ENCODE assay signal across 19 cellular contexts in genomic region chr10:131829156-131829930, GRCh38.
DNase-seq lines count a peak whose midpoint lies in the region; ATAC-seq, FAIRE-seq and TF ChIP-seq lines count a peak whose summit lies in the region.
"Had no signal": no experiment of that assay in that cellular context is flagged by ENCODE, and none has a peak within 500 bp of the region (broad histone marks: within the 10 kb centered on the region; RNA-seq: fewer than 3 reads in every experiment).

No MANE protein-coding gene starts in this region.

- H3K36me3 ChIP-seq in right lobe of liver (no peaks in the 10 kb centered on the region), HepG2 (replicated peaks in 1 of 2; ENCODE audit: control insufficient read depth in 1 of 2, insufficient read depth in 2 of 2, low read length in 2 of 2) (no peaks in the 10 kb centered on the region), lower lobe of right lung (no peaks in the 10 kb centered on the region), spleen (no peaks in the 10 kb centered on the region)

- no peak overlapping the region for H3K4me3 ChIP-seq in right lobe of liver
- no peak overlapping the region for H3K4me3 ChIP-seq in HepG2 (replicated peaks in 1 of 3; ENCODE audit: insufficient read depth in 1 of 3, low read depth in 2 of 3, low read length in 3 of 3)
- H3K4me3 ChIP-seq in lower lobe of right lung, result no peak overlapping the region
- H3K4me3 ChIP-seq in spleen, result no peak overlapping the region

- POLR2A ChIA-PET in HepG2 (lab: Yijun Ruan, JAX), result no interaction called here

- H3K9me3 ChIP-seq in right lobe of liver (no peaks in the 10 kb centered on the region), HepG2 (ENCODE audit: low read length) (no peaks in the 10 kb centered on the region), lower lobe of right lung (no peaks in the 10 kb centered on the region), spleen (peaks cover 0 to 13% (median 1%) of the 10 kb centered on the region in 8 donors)

- no peak overlapping the region for H3K9ac ChIP-seq in HepG2 (ENCODE audit: insufficient read depth, low read depth, low read length)

- no peaks in the 10 kb centered on the region for H4K20me1 ChIP-seq in HepG2 (ENCODE audit: insufficient read depth, low read length)

- no peak for TF ChIP-seq EP300 in HepG2 (IDR thresholded peaks at IDR 0.05; ENCODE audit: low read depth in 2 of 2, low read length in 2 of 2)
- no peak for TF ChIP-seq EP300 in HepG2 (CRISPR knock-in tag; IDR thresholded peaks at IDR 0.05; ENCODE audit: borderline replicate concordance)

- no peak for TF ChIP-seq POLR2A in right lobe of liver (IDR thresholded peaks at IDR 0.05)
- TF ChIP-seq POLR2A in HepG2 (IDR thresholded peaks at IDR 0.05; ENCODE audit: insufficient read depth in 1 of 2, low read depth in 2 of 2, low read length in 2 of 2), result no peak
- TF ChIP-seq POLR2A in spleen (IDR thresholded peaks at IDR 0.05), result no peak

- no peaks in the 10 kb centered on the region for H3K79me2 ChIP-seq in HepG2 (ENCODE audit: insufficient read depth, low read length)

- DNase-seq in right lobe of liver (peak; percentile 14 to 33 (median 27)), HepG2 (ENCODE audit: low spot score) (no peak), lower lobe of right lung (peak; percentile 34), spleen (peak; percentile 58), pons (ENCODE audit: low spot score) (no peak), SIG-M5 treated with dmso at 0.1 percent for 504 hours (lab: John Stamatoyannopoulos, UW; ENCODE audit: unreplicated experiment) (no peak), NCI-H510A (lab: John Stamatoyannopoulos, UW) (no peak)
- DNase-seq: Karpas-422; MV-4-11; NCI-H1105 treated with DMSO at 0.1 percent for 48 hours; NCI-H2029 treated with DMSO at 0.1 percent for 48 hours; NCI-H226; NCI-H524; NCI-H774; NK-92 treated with Interleukin-12 subunit alpha and Interleukin-12 subunit beta, amount 100 ng/mL, for 24 hours had no signal

- no peak overlapping the region for H3K27ac ChIP-seq in right lobe of liver
- H3K27ac ChIP-seq in HepG2 (ENCODE audit: extremely low read length, insufficient read depth, low read length), result no peak overlapping the region
- H3K27ac ChIP-seq in lower lobe of right lung, result no peak overlapping the region
- no peak overlapping the region for H3K27ac ChIP-seq in spleen
- H3K27ac ChIP-seq: C4-2B had no signal

- no peak overlapping the region for H2AFZ ChIP-seq in HepG2 (ENCODE audit: low read length)

- H3K4me1 ChIP-seq in right lobe of liver, result peaks cover 0 to 24% (median 6%) of the 10 kb centered on the region in 4 donors
- no peaks in the 10 kb centered on the region for H3K4me1 ChIP-seq in HepG2 (ENCODE audit: insufficient read depth, low read length)
- H3K4me1 ChIP-seq in lower lobe of right lung, result no peaks in the 10 kb centered on the region
- H3K4me1 ChIP-seq in spleen, result no peaks in the 10 kb centered on the region

- TF ChIP-seq RAD21 in HepG2 (CRISPR knock-in tag; IDR thresholded peaks at IDR 0.05), result no peak

- H3K27me3 ChIP-seq in right lobe of liver (no peaks in the 10 kb centered on the region), HepG2 (ENCODE audit: control insufficient read depth in 1 of 2, insufficient read depth in 2 of 2, low read length in 2 of 2) (peaks cover 0 to 17% of the 10 kb centered on the region in 2 experiments; a peak in 3 of 5 replicates), lower lobe of right lung (ENCODE audit: low read depth) (peaks cover 26% of the 10 kb centered on the region), spleen (replicated peaks in 1 of 7) (peaks cover 0 to 73% (median 6%) of the 10 kb centered on the region in 7 donors)

- no peak for TF ChIP-seq CTCF in right lobe of liver (IDR thresholded peaks at IDR 0.05)
- TF ChIP-seq CTCF in HepG2 (CRISPR knock-in tag; IDR thresholded peaks at IDR 0.05), result no peak
- no peak for TF ChIP-seq CTCF in lower lobe of right lung (IDR thresholded peaks at IDR 0.05)
- no peak for TF ChIP-seq CTCF in spleen (IDR thresholded peaks at IDR 0.05 in 8 of 11, conservative IDR thresholded peaks at IDR 0.05 in 3 of 11)

- CTCF ChIA-PET in HepG2 (lab: Yijun Ruan, JAX; ENCODE audit: low intra/inter-chr PET ratio, low total read pairs), result no interaction called here

- intact Hi-C loops in right lobe of liver (cut with DNase I), result no loop called here
- intact Hi-C loops in HepG2 (cut with micrococcal nuclease; ENCODE audit: unreplicated experiment), result no loop called here
- intact Hi-C loops in lower lobe of right lung (cut with DNase I), result no loop called here
- intact Hi-C loops in spleen (cut with DNase I; ENCODE audit: low total_unique reads), result no loop called here

- ATAC-seq in right lobe of liver (no peak), HepG2 (no peak), lower lobe of right lung (no peak)

- FAIRE-seq in HepG2 (lab: Jason Lieb, UNC), result no peak
- FAIRE-seq: A204.1, G401.6, GM18507 had no signal

- no peak overlapping the region for H3K4me2 ChIP-seq in HepG2 (ENCODE audit: low read depth, low read length)

- 84% methylated on average over 4 of the region's 14 CpGs for WGBS in right lobe of liver (ENCODE audit: insufficient coverage, low coverage, low lambda C conversion rate, missing lambda C conversion rate)
- WGBS in HepG2 (ENCODE audit: low lambda C conversion rate), result 27% methylated on average over 9 of the region's 14 CpGs
- 74 to 80% (median 76%) methylated on average over 13 to 14 of the region's 14 CpGs for WGBS in spleen, 5 donors

- in situ Hi-C loops in HepG2 (cut with HindIII; ENCODE audit: extremely low pct_ligation_motif_present, low pct_unique_long_range_greater_than_20kb), result no loop called here

- BruUV-seq in HepG2 (replicated peaks; lab: Mats Ljungman, UMichigan), result no TSS peak

TF ChIP-seq in HepG2, 621 proteins besides CTCF, POLR2A, EP300 and RAD21:
- TF ChIP-seq DPF2 (CRISPR knock-in tag; IDR thresholded peaks at IDR 0.05; ENCODE audit: borderline replicate concordance, low read depth), result no peak
- no peak for TF ChIP-seq NR0B2 (CRISPR knock-in tag; IDR thresholded peaks at IDR 0.05)
- no peak for TF ChIP-seq ZNF292 (CRISPR knock-in tag; IDR thresholded peaks at IDR 0.05; ENCODE audit: borderline replicate concordance, low read depth)
- no peak for TF ChIP-seq ZMAT5 (CRISPR knock-in tag; IDR thresholded peaks at IDR 0.05; ENCODE audit: borderline replicate concordance, low read depth)
- TF ChIP-seq ZXDC (CRISPR knock-in tag; IDR thresholded peaks at IDR 0.05), result no peak
- no peak for TF ChIP-seq GATAD2A (CRISPR knock-in tag; IDR thresholded peaks at IDR 0.05)
- TF ChIP-seq ZEB1 (IDR thresholded peaks at IDR 0.05; ENCODE audit: insufficient replicate concordance, low read depth), result no peak
- no peak for TF ChIP-seq SKI (IDR thresholded peaks at IDR 0.05; ENCODE audit: partially characterized antibody)
- no peak for TF ChIP-seq PHB2 (IDR thresholded peaks at IDR 0.05; ENCODE audit: partially characterized antibody)
- no peak for TF ChIP-seq PLRG1 (conservative IDR thresholded peaks at IDR 0.05)
- TF ChIP-seq ZNF337 (CRISPR knock-in tag; IDR thresholded peaks at IDR 0.05; ENCODE audit: borderline replicate concordance, low read depth), result no peak
- no peak for TF ChIP-seq HNRNPL (IDR thresholded peaks at IDR 0.05; ENCODE audit: low read depth, low read length)
- no peak for TF ChIP-seq ZNF563 (CRISPR knock-in tag; IDR thresholded peaks at IDR 0.05)
- no peak for TF ChIP-seq ZNF724P (CRISPR knock-in tag; IDR thresholded peaks at IDR 0.05; ENCODE audit: borderline replicate concordance)
- no peak for TF ChIP-seq ZNF672 (CRISPR knock-in tag; IDR thresholded peaks at IDR 0.05)
- no peak for TF ChIP-seq ISL2 (CRISPR knock-in tag; IDR thresholded peaks at IDR 0.05)
TF ChIP-seq in HepG2: peak in this region for 0.

Comparison
In these comparisons a context has a peak if more than half of its experiments do, and no peak if none do; other contexts are left out.
1. DNase-seq: peak in right lobe of liver (3 of 3), lower lobe of right lung (single experiment) and spleen (single experiment); none in HepG2 (single experiment), pons (single experiment), SIG-M5 treated with dmso at 0.1 percent for 504 hours (single experiment) and NCI-H510A (single experiment).